In the genomic region with DNA sequence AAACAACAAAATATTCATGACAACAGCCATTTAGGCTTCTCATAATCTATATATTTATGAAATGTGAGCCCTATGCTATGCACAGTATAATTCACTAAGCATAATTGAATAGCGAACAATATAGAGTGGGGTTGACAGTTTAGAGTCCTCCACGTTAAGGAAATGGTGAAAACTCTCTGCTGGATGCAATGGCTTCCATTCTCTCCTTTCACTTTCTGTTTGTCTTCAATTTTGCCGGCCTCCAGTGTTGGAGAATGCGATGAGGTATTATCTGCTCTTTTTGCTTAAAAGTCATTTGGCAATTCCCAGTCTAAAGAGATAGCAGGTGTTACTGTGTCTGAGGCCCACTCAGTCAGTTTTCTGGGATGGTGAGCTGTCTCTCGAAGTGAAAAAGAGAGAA, we compare ENCODE assay signal across 13 cellular contexts. TPM values are rescaled to one million over a fixed set of nuclear protein-coding genes. Genes with fewer than 3 reads are reported as not detected.
DNase-seq lines count a peak whose midpoint lies in the region; ATAC-seq and TF ChIP-seq lines count a peak whose summit lies in the region.
"Had no signal": no experiment of that assay in that cellular context is flagged by ENCODE, and none has a peak within 500 bp of the region (broad histone marks: within the 10 kb centered on the region; RNA-seq: fewer than 3 reads in every experiment).

No MANE protein-coding gene starts in this region.

- H3K27ac Mint-ChIP-seq in activated naive CD4-positive, alpha-beta T cell treated with anti-CD3 and anti-CD28 coated beads, Interleukin-2, amount 10 ng/mL, durations not matched to agents 7 days and 5 days = no peak overlapping the region
- H3K27ac Mint-ChIP-seq: activated CD4-positive, alpha-beta memory T cell treated with anti-CD3 and anti-CD28 coated beads for 36 hours; T-cell had no signal

- H3K79me2 ChIP-seq in PC-9 (ENCODE audit: low read depth) (no peaks in the 10 kb centered on the region), fibroblast of lung (ENCODE audit: control insufficient read depth, insufficient read depth, low read length) (no peaks in the 10 kb centered on the region)

- H3K4me1 ChIP-seq in heart left ventricle (peaks cover 0 to 6% (median 0%) of the 10 kb centered on the region in 12 donors), PC-9 (replicated peaks; ENCODE audit: insufficient read depth) (no peaks in the 10 kb centered on the region), fibroblast of lung (ENCODE audit: control insufficient read depth, extremely low read depth, insufficient read depth, low read length) (no peaks in the 10 kb centered on the region)
- H3K4me1 ChIP-seq: testis had no signal

- intact Hi-C loops in heart left ventricle (cut with DNase I) = no loop called here
- intact Hi-C loops in cardiac septum (cut with DNase I) = no loop called here
- intact Hi-C loops in PC-9 (cut with micrococcal nuclease; ENCODE audit: unreplicated experiment) = no loop called here
- intact Hi-C loops in dorsolateral prefrontal cortex (cut with DNase I) = no loop called here

- H3K4me3 Mint-ChIP-seq in activated naive CD4-positive, alpha-beta T cell treated with anti-CD3 and anti-CD28 coated beads, Interleukin-2, amount 10 ng/mL, durations not matched to agents 7 days and 5 days = no peak overlapping the region
- H3K4me3 Mint-ChIP-seq: activated CD4-positive, alpha-beta memory T cell treated with anti-CD3 and anti-CD28 coated beads for 36 hours had no signal

- H3K36me3 Mint-ChIP-seq in activated naive CD4-positive, alpha-beta T cell treated with anti-CD3 and anti-CD28 coated beads, Interleukin-2, amount 10 ng/mL, durations not matched to agents 7 days and 5 days = no peaks in the 10 kb centered on the region
- H3K36me3 Mint-ChIP-seq: activated CD4-positive, alpha-beta memory T cell treated with anti-CD3 and anti-CD28 coated beads for 36 hours; T-cell had no signal

- H3K9me2 ChIP-seq in PC-9 (ENCODE audit: insufficient read depth) = no peaks in the 10 kb centered on the region; the same call in 1 of the 2 replicates

- H3K4me3 ChIP-seq in heart left ventricle (peak overlapping the region in 8 of 12 donors; percentile 11 to 48 (median 25)), PC-9 (peak overlapping the region; percentile 26; the same call in 1 of the 2 replicates), fibroblast of lung (replicated peaks in 1 of 4; ENCODE audit: control extremely low read depth in 1 of 4, insufficient read depth in 1 of 4, low read depth in 3 of 4, low read length in 4 of 4) (peak overlapping the region in 2 of 4 experiments; percentile 43 to 46), dorsolateral prefrontal cortex (peak overlapping the region in 20 of 59 donors; percentile 1 to 48 (median 18))
- H3K4me3 ChIP-seq: testis had no signal

- H3K9ac ChIP-seq in fibroblast of lung (ENCODE audit: insufficient read depth, low read length) = no peak overlapping the region

- TF ChIP-seq CTCF in heart left ventricle (IDR thresholded peaks at IDR 0.05) = no peak
- TF ChIP-seq CTCF in PC-9 (conservative IDR thresholded peaks at IDR 0.05) = no peak
- no peak for TF ChIP-seq CTCF in fibroblast of lung (conservative IDR thresholded peaks at IDR 0.05 in 1 of 2, IDR thresholded peaks at IDR 0.05 in 1 of 2; ENCODE audit: low read depth in 1 of 2, low read length in 2 of 2)
- TF ChIP-seq CTCF in dorsolateral prefrontal cortex (IDR thresholded peaks at IDR 0.05 in 54 of 56, conservative IDR thresholded peaks at IDR 0.05 in 2 of 56; ENCODE audit: low read depth in 1 of 56, partially characterized antibody in 56 of 56) = no peak

- peak overlapping the region; percentile 67 for H2AFZ ChIP-seq in PC-9
- no peak overlapping the region for H2AFZ ChIP-seq in fibroblast of lung (ENCODE audit: low read length)

- peak overlapping the region in 3 of 12 donors; percentile 13 to 23 (median 18) for H3K27ac ChIP-seq in heart left ventricle
- no peak overlapping the region for H3K27ac ChIP-seq in PC-9
- no peak overlapping the region for H3K27ac ChIP-seq in fibroblast of lung (ENCODE audit: insufficient read depth, low read length)
- no peak overlapping the region for H3K27ac ChIP-seq in dorsolateral prefrontal cortex

- no TSS peak for BruUV-seq in PC-9 (replicated peaks; lab: Mats Ljungman, UMichigan)

- H3F3A ChIP-seq in PC-9 (ENCODE audit: insufficient read depth, low read depth) = no peaks in the 10 kb centered on the region

- no peak for ATAC-seq in heart left ventricle
- ATAC-seq: T-cell had no signal

- H3K4me2 ChIP-seq in PC-9 = peak overlapping the region; percentile 61
- H3K4me2 ChIP-seq in fibroblast of lung (ENCODE audit: extremely low read depth, insufficient read depth, low read length) = peak overlapping the region; percentile 40

- DNase-seq in heart left ventricle (no peak), cardiac septum (ENCODE audit: low spot score) (no peak), PC-9 (no peak), fibroblast of lung (ENCODE audit: low read depth in 2 of 2) (no peak), dorsolateral prefrontal cortex (no peak), NCI-H345 (lab: John Stamatoyannopoulos, UW) (no peak)
- DNase-seq in stimulated activated CD4-positive, alpha-beta T cell treated with anti-CD3 and anti-CD28 coated beads, Interleukin-12 subunit alpha, Interleukin-12 subunit beta, amount 100 ng/mL, for 4 hours = no peak
- DNase-seq in activated naive CD4-positive, alpha-beta T cell treated with anti-CD3 and anti-CD28 coated beads, Interleukin-2, amount 10 ng/mL, durations not matched to agents 7 days and 5 days = no peak
- DNase-seq: activated CD4-positive, alpha-beta memory T cell treated with anti-CD3 and anti-CD28 coated beads for 36 hours; NCI-H146; NCI-H82; T-cell had no signal

- no peaks in the 10 kb centered on the region for H4K20me1 ChIP-seq in PC-9 (ENCODE audit: insufficient read depth)
- H4K20me1 ChIP-seq in fibroblast of lung (ENCODE audit: control insufficient read depth, extremely low read depth, insufficient read depth, low read length) = no peaks in the 10 kb centered on the region

- no peaks in the 10 kb centered on the region for H3K27me3 Mint-ChIP-seq in activated naive CD4-positive, alpha-beta T cell treated with anti-CD3 and anti-CD28 coated beads, Interleukin-2, amount 10 ng/mL, durations not matched to agents 7 days and 5 days

- CTCF ChIA-PET in PC-9 (lab: Charles Lee) = no interaction called here
- CTCF ChIA-PET in activated naive CD4-positive, alpha-beta T cell treated with anti-CD3 and anti-CD28 coated beads, Interleukin-2, amount 10 ng/mL, durations not matched to agents 7 days and 5 days (lab: Charles Lee) = no interaction called here

- no peaks in the 10 kb centered on the region for H3K9me3 Mint-ChIP-seq in activated naive CD4-positive, alpha-beta T cell treated with anti-CD3 and anti-CD28 coated beads, Interleukin-2, amount 10 ng/mL, durations not matched to agents 7 days and 5 days
- H3K9me3 Mint-ChIP-seq: activated CD4-positive, alpha-beta memory T cell treated with anti-CD3 and anti-CD28 coated beads for 36 hours; T-cell had no signal

- TF ChIP-seq POLR2A in heart left ventricle (IDR thresholded peaks at IDR 0.05) = no peak

- peaks cover 0 to 6% (median 0%) of the 10 kb centered on the region in 12 donors for H3K9me3 ChIP-seq in heart left ventricle
- H3K9me3 ChIP-seq in PC-9 (ENCODE audit: insufficient read depth, low read depth) = no peaks in the 10 kb centered on the region
- no peaks in the 10 kb centered on the region for H3K9me3 ChIP-seq in fibroblast of lung (ENCODE audit: control insufficient read depth, insufficient read depth, low read depth, low read length)
- H3K9me3 ChIP-seq: testis had no signal

- H3K27me3 ChIP-seq in heart left ventricle (no peaks in the 10 kb centered on the region), PC-9 (ENCODE audit: insufficient read depth, low read depth) (no peaks in the 10 kb centered on the region), fibroblast of lung (ENCODE audit: control insufficient read depth, insufficient read depth, low read length) (no peaks in the 10 kb centered on the region), dorsolateral prefrontal cortex (no peaks in the 10 kb centered on the region)
- H3K27me3 ChIP-seq: testis had no signal

- H3K4me1 Mint-ChIP-seq in activated naive CD4-positive, alpha-beta T cell treated with anti-CD3 and anti-CD28 coated beads, Interleukin-2, amount 10 ng/mL, durations not matched to agents 7 days and 5 days = no peaks in the 10 kb centered on the region

- H3K36me3 ChIP-seq in heart left ventricle (no peaks in the 10 kb centered on the region), PC-9 (ENCODE audit: low read depth) (no peaks in the 10 kb centered on the region), fibroblast of lung (ENCODE audit: control insufficient read depth, insufficient read depth, low read length) (no peaks in the 10 kb centered on the region)

- WGBS in heart left ventricle, 4 donors = 39 to 58% (median 57%) methylated on average over 5 of the region's 5 CpGs

- POLR2A ChIA-PET in PC-9 (lab: Charles Lee; ENCODE audit: unreplicated experiment) = no interaction called here

RNA-seq across cellular contexts. Expression of gene NPY5R, which starts 52.1 kb away (rescaled TPM):
- total RNA-seq in heart left ventricle (under 1 TPM in 4 of 9 donors, not detected in 5; 0.16 to 0.52 (median 0.22) TPM), cardiac septum (not detected), PC-9 (2021) (not detected in 2 replicates), fibroblast of lung (not detected in 2 replicates), dorsolateral prefrontal cortex (1 to 10 TPM in 119 of 120 experiments, under 1 TPM in 1; 0.98 to 7.1 (median 4.0) TPM)
- polyA plus RNA-seq in heart left ventricle (under 1 TPM; 0.04 to 0.11 TPM), fibroblast of lung (not detected in 2 replicates)
- not detected in 2 replicates for polyA plus RNA-seq in fibroblast of lung (2012)
- polyA minus RNA-seq in fibroblast of lung (ENCODE audit: low replicate concordance) = not detected in 2 replicates
- total RNA-seq: activated CD4-positive, alpha-beta memory T cell treated with anti-CD3 and anti-CD28 coated beads for 36 hours; T-cell had no signal
